Comparison of ENCODE assay signal across 1 cellular context in the genomic region with DNA sequence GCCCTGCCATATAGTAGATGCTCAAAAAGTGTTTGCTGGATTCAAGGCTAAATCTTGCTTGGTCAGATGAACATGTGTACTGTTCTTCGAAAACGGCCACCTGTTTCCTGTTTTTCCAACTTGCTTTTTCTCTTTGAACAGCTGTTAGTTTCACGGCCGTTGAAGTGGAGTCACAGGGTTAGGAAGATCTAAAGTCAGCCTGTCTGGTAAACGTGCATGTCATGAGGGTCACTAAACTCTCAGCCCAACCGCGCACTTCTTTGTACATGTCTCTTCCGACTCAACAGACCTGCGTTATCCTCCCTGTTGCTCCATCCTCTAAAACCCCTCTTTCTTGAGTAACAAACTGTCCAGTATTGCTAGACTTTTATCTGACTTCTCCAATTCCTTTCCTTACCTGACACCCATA.
A peak's percentile ranks its signal among the peaks of the same experiment; 100 is the strongest.
TF ChIP-seq lines count a peak whose summit lies in the region.

No MANE protein-coding gene starts in this region.

TF ChIP-seq in HepG2, 621 proteins besides CTCF, POLR2A, EP300 and RAD21 (continued from another document and continues in another):
- TF ChIP-seq ZNF432 (CRISPR knock-in tag; IDR thresholded peaks at IDR 0.05; ENCODE audit: borderline replicate concordance) (no peak), ERF (CRISPR knock-in tag; IDR thresholded peaks at IDR 0.05) (peak; percentile 84; the same call in 1 of the 2 replicates), BCLAF1 (IDR thresholded peaks at IDR 0.05) (no peak), SALL2 (CRISPR knock-in tag; IDR thresholded peaks at IDR 0.05) (no peak), ZNF451 (CRISPR knock-in tag; IDR thresholded peaks at IDR 0.05) (no peak), PAXIP1 (CRISPR knock-in tag; conservative IDR thresholded peaks at IDR 0.05) (no peak; the same call in 1 of the 2 replicates), NKX3-1 (CRISPR knock-in tag; IDR thresholded peaks at IDR 0.05) (no peak), ZNF430 (CRISPR knock-in tag; IDR thresholded peaks at IDR 0.05) (no peak), TFE3 (CRISPR knock-in tag; IDR thresholded peaks at IDR 0.05) (peak; percentile 78), CHD4 (IDR thresholded peaks at IDR 0.05; ENCODE audit: borderline replicate concordance, low read length) (no peak), NFAT5 (CRISPR knock-in tag; IDR thresholded peaks at IDR 0.05) (no peak), DBP (CRISPR knock-in tag; IDR thresholded peaks at IDR 0.05; ENCODE audit: not compliant biosample characterization) (no peak), ZNF562 (CRISPR knock-in tag; IDR thresholded peaks at IDR 0.05; ENCODE audit: borderline replicate concordance) (no peak), CENPT (CRISPR knock-in tag; IDR thresholded peaks at IDR 0.05; ENCODE audit: low read depth) (no peak), MAFG (CRISPR knock-in tag; IDR thresholded peaks at IDR 0.05) (no peak), TBX3 (IDR thresholded peaks at IDR 0.05; ENCODE audit: borderline replicate concordance) (no peak), ZNF710 (CRISPR knock-in tag; IDR thresholded peaks at IDR 0.05; ENCODE audit: borderline replicate concordance) (no peak), ZNF367 (CRISPR knock-in tag; IDR thresholded peaks at IDR 0.05; ENCODE audit: borderline replicate concordance) (no peak), ZBTB14 (CRISPR knock-in tag; IDR thresholded peaks at IDR 0.05) (no peak), NR2F1 (CRISPR knock-in tag; IDR thresholded peaks at IDR 0.05) (peak in 1 of 2 experiments; percentile 61; a peak in 1 of 4 replicates), RBM22 (optimal IDR thresholded peaks at IDR 0.05; ENCODE audit: low read length) (no peak), MAFF (IDR thresholded peaks at IDR 0.05; ENCODE audit: low read depth, low read length) (no peak), GMEB2 (CRISPR knock-in tag; IDR thresholded peaks at IDR 0.05; ENCODE audit: low read depth) (no peak), HNRNPK (IDR thresholded peaks at IDR 0.05; ENCODE audit: low read depth, low read length, poor library complexity, severe bottlenecking) (no peak), LCORL (IDR thresholded peaks at IDR 0.05) (no peak), LCORL (CRISPR knock-in tag; IDR thresholded peaks at IDR 0.05) (no peak)
- TF ChIP-seq, protein P1, sequence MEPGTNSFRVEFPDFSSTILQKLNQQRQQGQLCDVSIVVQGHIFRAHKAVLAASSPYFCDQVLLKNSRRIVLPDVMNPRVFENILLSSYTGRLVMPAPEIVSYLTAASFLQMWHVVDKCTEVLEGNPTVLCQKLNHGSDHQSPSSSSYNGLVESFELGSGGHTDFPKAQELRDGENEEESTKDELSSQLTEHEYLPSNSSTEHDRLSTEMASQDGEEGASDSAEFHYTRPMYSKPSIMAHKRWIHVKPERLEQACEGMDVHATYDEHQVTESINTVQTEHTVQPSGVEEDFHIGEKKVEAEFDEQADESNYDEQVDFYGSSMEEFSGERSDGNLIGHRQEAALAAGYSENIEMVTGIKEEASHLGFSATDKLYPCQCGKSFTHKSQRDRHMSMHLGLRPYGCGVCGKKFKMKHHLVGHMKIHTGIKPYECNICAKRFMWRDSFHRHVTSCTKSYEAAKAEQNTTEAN (CRISPR knock-in tag; conservative IDR thresholded peaks at IDR 0.05), result no peak
- TF ChIP-seq, protein P2, sequence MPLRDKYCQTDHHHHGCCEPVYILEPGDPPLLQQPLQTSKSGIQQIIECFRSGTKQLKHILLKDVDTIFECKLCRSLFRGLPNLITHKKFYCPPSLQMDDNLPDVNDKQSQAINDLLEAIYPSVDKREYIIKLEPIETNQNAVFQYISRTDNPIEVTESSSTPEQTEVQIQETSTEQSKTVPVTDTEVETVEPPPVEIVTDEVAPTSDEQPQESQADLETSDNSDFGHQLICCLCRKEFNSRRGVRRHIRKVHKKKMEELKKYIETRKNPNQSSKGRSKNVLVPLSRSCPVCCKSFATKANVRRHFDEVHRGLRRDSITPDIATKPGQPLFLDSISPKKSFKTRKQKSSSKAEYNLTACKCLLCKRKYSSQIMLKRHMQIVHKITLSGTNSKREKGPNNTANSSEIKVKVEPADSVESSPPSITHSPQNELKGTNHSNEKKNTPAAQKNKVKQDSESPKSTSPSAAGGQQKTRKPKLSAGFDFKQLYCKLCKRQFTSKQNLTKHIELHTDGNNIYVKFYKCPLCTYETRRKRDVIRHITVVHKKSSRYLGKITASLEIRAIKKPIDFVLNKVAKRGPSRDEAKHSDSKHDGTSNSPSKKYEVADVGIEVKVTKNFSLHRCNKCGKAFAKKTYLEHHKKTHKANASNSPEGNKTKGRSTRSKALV (CRISPR knock-in tag; IDR thresholded peaks at IDR 0.05), result no peak
- TF ChIP-seq, protein P3, sequence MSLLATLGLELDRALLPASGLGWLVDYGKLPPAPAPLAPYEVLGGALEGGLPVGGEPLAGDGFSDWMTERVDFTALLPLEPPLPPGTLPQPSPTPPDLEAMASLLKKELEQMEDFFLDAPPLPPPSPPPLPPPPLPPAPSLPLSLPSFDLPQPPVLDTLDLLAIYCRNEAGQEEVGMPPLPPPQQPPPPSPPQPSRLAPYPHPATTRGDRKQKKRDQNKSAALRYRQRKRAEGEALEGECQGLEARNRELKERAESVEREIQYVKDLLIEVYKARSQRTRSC (CRISPR knock-in tag; IDR thresholded peaks at IDR 0.05; ENCODE audit: low read depth), result no peak
